In the genomic region with DNA sequence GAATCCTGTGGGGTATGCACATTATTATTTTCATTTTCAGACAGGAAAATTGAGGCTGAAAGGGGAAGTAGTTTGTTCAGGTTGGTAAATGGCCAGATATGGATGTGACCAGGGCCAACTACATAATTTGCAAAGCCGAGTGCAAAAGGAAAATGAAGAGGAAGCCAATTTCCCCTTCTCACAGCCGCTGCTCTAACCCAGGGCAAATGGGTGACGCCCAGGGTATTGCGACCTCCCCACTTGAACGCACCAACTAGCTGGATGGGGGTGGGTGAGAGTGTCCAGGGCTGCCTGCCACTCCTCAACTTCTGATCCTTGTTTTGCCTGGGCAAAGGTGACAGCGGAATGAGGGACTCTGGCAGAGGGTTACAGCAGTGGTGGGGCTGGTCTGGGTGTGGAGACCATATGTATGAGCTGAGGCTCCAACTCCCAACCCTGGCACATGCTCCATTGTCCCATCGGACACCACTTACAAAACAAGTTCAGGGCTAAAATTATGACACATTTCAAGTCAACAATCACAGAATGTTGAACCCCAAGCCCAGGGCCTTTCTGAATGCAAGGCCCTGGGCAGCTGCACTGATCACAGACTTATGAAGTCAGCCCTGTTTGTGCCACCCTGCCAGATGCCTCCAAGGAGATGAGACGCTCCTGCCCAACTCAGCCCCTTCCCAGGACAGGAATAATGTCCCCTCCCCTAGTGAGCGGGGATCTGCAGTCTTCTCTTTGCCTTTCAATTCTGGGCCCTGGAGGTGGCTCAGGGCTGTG, we compare ENCODE assay signal across 12 cellular contexts. TPM values are rescaled to one million over a fixed set of nuclear protein-coding genes. Genes with fewer than 3 reads are reported as not detected.
DNase-seq lines count a peak whose midpoint lies in the region; ATAC-seq and TF ChIP-seq lines count a peak whose summit lies in the region.
"Had no signal": no experiment of that assay in that cellular context is flagged by ENCODE, and none has a peak within 500 bp of the region (broad histone marks: within the 10 kb centered on the region; RNA-seq: fewer than 3 reads in every experiment).

No MANE protein-coding gene starts in this region.

- peak overlapping the region; percentile 88 for H3K4me2 ChIP-seq in Karpas-422 (ENCODE audit: low read depth, low read length, poor library complexity, severe bottlenecking)

- no peak for TF ChIP-seq POLR2A in spleen (IDR thresholded peaks at IDR 0.05)

- no peaks in the 10 kb centered on the region for H3K36me3 Mint-ChIP-seq in effector memory CD8-positive, alpha-beta T cell (ENCODE audit: insufficient read depth)
- no peaks in the 10 kb centered on the region for H3K36me3 Mint-ChIP-seq in T-cell
- H3K36me3 Mint-ChIP-seq: activated naive CD4-positive, alpha-beta T cell treated with anti-CD3 and anti-CD28 coated beads, Interleukin-2, amount 50 U/mL, for 72 hours had no signal

- CTCF ChIA-PET in T-cell (lab: Charles Lee): no interaction called here

- H3K27me3 Mint-ChIP-seq in effector memory CD8-positive, alpha-beta T cell: peaks cover 10 to 13% of the 10 kb centered on the region in 2 donors
- peaks cover 3 to 7% of the 10 kb centered on the region in 2 donors for H3K27me3 Mint-ChIP-seq in T-cell

- H4K20me1 ChIP-seq in Karpas-422 (ENCODE audit: insufficient read depth, low read depth, low read length): no peaks in the 10 kb centered on the region

- H3K27me3 ChIP-seq in Karpas-422 (ENCODE audit: low read length) (no peaks in the 10 kb centered on the region), spleen (replicated peaks in 1 of 7) (no peaks in the 10 kb centered on the region)

- peaks cover 44% of the 10 kb centered on the region for H3K4me1 ChIP-seq in Karpas-422 (ENCODE audit: low read length)
- peaks cover 17 to 43% (median 35%) of the 10 kb centered on the region in 6 donors for H3K4me1 ChIP-seq in spleen
- H3K4me1 ChIP-seq: psoas muscle had no signal

- no peaks in the 10 kb centered on the region for H3K9me2 ChIP-seq in Karpas-422 (replicated peaks; ENCODE audit: insufficient read depth, low read length)

- peak overlapping the region in 1 of 2 donors; percentile 79 for H3K27ac Mint-ChIP-seq in effector memory CD8-positive, alpha-beta T cell
- no peak overlapping the region for H3K27ac Mint-ChIP-seq in T-cell
- H3K27ac Mint-ChIP-seq: stimulated activated naive CD8-positive, alpha-beta T cell treated with anti-CD3 and anti-CD28 coated beads, Interleukin-15, amount 100 ng/mL, for 72 hours had no signal

- peak overlapping the region; percentile 63 for H2AFZ ChIP-seq in Karpas-422 (ENCODE audit: low read length)

- H3K79me2 ChIP-seq in Karpas-422 (ENCODE audit: low read length): no peaks in the 10 kb centered on the region

- peaks cover 10 to 18% of the 10 kb centered on the region in 2 donors for H3K4me1 Mint-ChIP-seq in effector memory CD8-positive, alpha-beta T cell (ENCODE audit: low read depth in 2 of 2)
- H3K4me1 Mint-ChIP-seq in T-cell: peaks cover 12 to 20% (median 17%) of the 10 kb centered on the region in 3 donors

- no peaks in the 10 kb centered on the region for H3K36me3 ChIP-seq in Karpas-422 (ENCODE audit: insufficient read depth, low read length)
- H3K36me3 ChIP-seq in spleen: no peaks in the 10 kb centered on the region

- WGBS in spleen, 5 donors: 31 to 38% (median 37%) methylated on average over 9 of the region's 9 CpGs

- POLR2A ChIA-PET in T-cell (lab: Charles Lee): no interaction called here

- peak; percentile 89 for DNase-seq in Karpas-422
- no peak for DNase-seq in effector memory CD8-positive, alpha-beta T cell
- peak; percentile 78 for DNase-seq in spleen
- DNase-seq in A172 (ENCODE audit: low spot score): no peak
- no peak for DNase-seq in T-cell
- DNase-seq in NCI-H187 (lab: John Stamatoyannopoulos, UW): no peak

- no peaks in the 10 kb centered on the region for H3K9me3 Mint-ChIP-seq in effector memory CD8-positive, alpha-beta T cell
- H3K9me3 Mint-ChIP-seq in T-cell: no peaks in the 10 kb centered on the region
- H3K9me3 Mint-ChIP-seq: activated naive CD4-positive, alpha-beta T cell treated with anti-CD3 and anti-CD28 coated beads, Interleukin-2, amount 50 U/mL, for 72 hours; stimulated activated naive CD8-positive, alpha-beta T cell treated with anti-CD3 and anti-CD28 coated beads, Interleukin-15, amount 100 ng/mL, for 72 hours had no signal

- H3K4me3 ChIP-seq in Karpas-422 (ENCODE audit: low read length) (peak overlapping the region; percentile 58), spleen (peak overlapping the region in 1 of 8 donors; percentile 5)
- H3K4me3 ChIP-seq: psoas muscle had no signal

- peak overlapping the region in 1 of 2 donors; percentile 2 for H3K4me3 Mint-ChIP-seq in effector memory CD8-positive, alpha-beta T cell
- no peak overlapping the region for H3K4me3 Mint-ChIP-seq in T-cell
- H3K4me3 Mint-ChIP-seq: stimulated activated naive CD8-positive, alpha-beta T cell treated with anti-CD3 and anti-CD28 coated beads, Interleukin-15, amount 100 ng/mL, for 72 hours had no signal

- H3K27ac ChIP-seq in Karpas-422 (ENCODE audit: low read length): peak overlapping the region; percentile 97
- H3K27ac ChIP-seq in spleen: peak overlapping the region in 5 of 8 donors; percentile 55 to 86 (median 59)
- H3K27ac ChIP-seq: psoas muscle, RWPE1 had no signal

- H3K9me3 ChIP-seq in Karpas-422 (ENCODE audit: low read length): no peaks in the 10 kb centered on the region
- H3K9me3 ChIP-seq in spleen: no peaks in the 10 kb centered on the region
- H3K9me3 ChIP-seq: psoas muscle had no signal

- intact Hi-C loops in spleen (cut with DNase I; ENCODE audit: low total_unique reads): no loop called here

- peak overlapping the region; percentile 72 for H3K9ac ChIP-seq in Karpas-422 (ENCODE audit: low read length)

- ATAC-seq in GM19351 (IDR thresholded peaks at IDR 0.05; ENCODE audit: unreplicated experiment) (peak; percentile 70), T-cell (replicated peaks in 1 of 4) (no peak), SK-N-SH treated with all-trans-retinoic acid at 6 μM for 48 hours (no peak)
- peak; percentile 27 for ATAC-seq in effector memory CD8-positive, alpha-beta T cell (replicated peaks)
- ATAC-seq: stimulated activated naive CD8-positive, alpha-beta T cell treated with anti-CD3 and anti-CD28 coated beads, Interleukin-15, amount 100 ng/mL, for 72 hours had no signal

- no peak for TF ChIP-seq CTCF in spleen (IDR thresholded peaks at IDR 0.05 in 8 of 11, conservative IDR thresholded peaks at IDR 0.05 in 3 of 11)

TF ChIP-seq in SK-N-SH treated with all-trans-retinoic acid at 6 μM for 48 hours, 23 proteins besides CTCF, POLR2A, EP300 and RAD21:
- TF ChIP-seq GLIS3 (CRISPR knock-in tag; IDR thresholded peaks at IDR 0.05): no peak
- no peak for TF ChIP-seq ESRRG (CRISPR knock-in tag; IDR thresholded peaks at IDR 0.05)
- TF ChIP-seq OSR1 (CRISPR knock-in tag; IDR thresholded peaks at IDR 0.05): no peak
- no peak for TF ChIP-seq PPARA (CRISPR knock-in tag; IDR thresholded peaks at IDR 0.05; ENCODE audit: borderline replicate concordance)
- no peak for TF ChIP-seq BACH2 (CRISPR knock-in tag; IDR thresholded peaks at IDR 0.05; ENCODE audit: borderline replicate concordance)
- no peak for TF ChIP-seq ZNF8 (CRISPR knock-in tag; IDR thresholded peaks at IDR 0.05)
- no peak for TF ChIP-seq PATZ1 (CRISPR knock-in tag; IDR thresholded peaks at IDR 0.05; ENCODE audit: borderline replicate concordance)

RNA-seq across cellular contexts. Expression of gene ANKRD40CL, which starts 1.7 kb away (rescaled TPM):
- not detected in 2 replicates for total RNA-seq in Karpas-422 (2014; rRNA removed; shearing (Covaris generic); ENCODE audit: low replicate concordance)
- not detected for total RNA-seq in spleen
- polyA plus RNA-seq in spleen: not detected
- total RNA-seq in A172 (2014; rRNA removed; shearing (Covaris generic)): not detected in 2 replicates
- total RNA-seq in T-cell: not detected
- total RNA-seq: activated naive CD4-positive, alpha-beta T cell treated with anti-CD3 and anti-CD28 coated beads, Interleukin-2, amount 50 U/mL, for 72 hours; psoas muscle had no signal
- polyA plus RNA-seq: psoas muscle had no signal

RNA-seq across cellular contexts. Expression of gene LUC7L3, which starts 46.2 kb away (rescaled TPM):
- 102 and 142 TPM in 2 replicates for total RNA-seq in Karpas-422 (2014; rRNA removed; shearing (Covaris generic); ENCODE audit: low replicate concordance)
- 100 to 1,000 TPM; 121 to 223 (median 153) TPM for total RNA-seq in spleen
- polyA plus RNA-seq in spleen: 100 to 1,000 TPM in 2 of 3 donors, 10 to 100 TPM in 1; 91.2 to 141 (median 103) TPM
- total RNA-seq in A172 (2014; rRNA removed; shearing (Covaris generic)): 58.6 and 63.2 TPM in 2 replicates
- 100 to 1,000 TPM; 126 to 273 (median 232) TPM for total RNA-seq in T-cell

RNA-seq across cellular contexts. Expression of gene ANKRD40, which starts 57.9 kb away (rescaled TPM):
- total RNA-seq in Karpas-422 (2014; rRNA removed; shearing (Covaris generic); ENCODE audit: low replicate concordance): 17.1 and 34.1 TPM in 2 replicates
- total RNA-seq in spleen (10 to 100 TPM; 33.5 to 54.6 (median 47.1) TPM), T-cell (10 to 100 TPM; 30.3 to 37.6 (median 34.5) TPM)
- 10 to 100 TPM in 1 of 3 donors, 1 to 10 TPM in 2; 6.8 to 16.5 (median 7.2) TPM for polyA plus RNA-seq in spleen
- 43.4 and 54.6 TPM in 2 replicates for total RNA-seq in A172 (2014; rRNA removed; shearing (Covaris generic))

Comparison
In these comparisons a context has a peak if more than half of its experiments do, and no peak if none do; other contexts are left out.
1. ATAC-seq: peak in GM19351 (single experiment) and effector memory CD8-positive, alpha-beta T cell (single experiment); none in T-cell (0 of 4) and SK-N-SH treated with all-trans-retinoic acid at 6 μM for 48 hours (single experiment).
2. DNase-seq: peak in Karpas-422 (single experiment) and spleen (single experiment); none in effector memory CD8-positive, alpha-beta T cell (0 of 3), A172 (single experiment), T-cell (0 of 34) and NCI-H187 (0 of 2).